ENCODE assay signal across 16 cellular contexts in the genomic region with DNA sequence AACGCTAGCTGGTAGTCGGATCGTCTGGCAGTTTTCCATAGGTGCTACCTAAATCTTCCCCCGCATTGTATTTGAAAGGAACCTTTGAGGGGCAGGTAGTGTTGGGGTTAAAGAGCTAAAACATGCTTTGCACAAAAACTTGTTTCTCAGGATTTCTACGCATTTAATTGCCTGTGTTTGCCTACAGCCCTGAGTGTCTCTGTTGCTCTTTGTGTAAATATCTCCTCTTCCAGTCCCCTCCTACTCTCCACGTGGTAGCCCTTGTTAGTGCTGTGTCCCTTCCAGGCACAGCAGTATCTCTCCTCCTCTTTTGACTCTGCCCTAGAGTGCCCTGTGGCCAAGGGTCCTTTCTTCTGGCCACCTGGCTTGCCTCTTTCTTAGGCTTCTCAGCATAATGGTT.
DNase-seq lines count a peak whose midpoint lies in the region; ATAC-seq and TF ChIP-seq lines count a peak whose summit lies in the region.
"Had no signal": no experiment of that assay in that cellular context is flagged by ENCODE, and none has a peak within 500 bp of the region (broad histone marks: within the 10 kb centered on the region; RNA-seq: fewer than 3 reads in every experiment).

No MANE protein-coding gene starts in this region.

- H3K9me2 ChIP-seq in PC-9 (ENCODE audit: insufficient read depth): no peaks in the 10 kb centered on the region

- CTCF ChIA-PET in HEK293 (lab: Yijun Ruan, JAX): interaction anchor here (0.5 to 0.6 kb wide), 2 partner anchors 17 to 221 kb away, joined by 3 read pairs; no protein-coding TSS in a partner anchor
- CTCF ChIA-PET in PC-9 (lab: Charles Lee): no interaction called here

- 52 to 84% methylated on average over 6 of the region's 6 CpGs for WGBS in lung, 2 donors

- no peaks in the 10 kb centered on the region for H3K36me3 ChIP-seq in HEK293 (ENCODE audit: control insufficient read depth in 2 of 2, insufficient read depth in 1 of 2, low read length in 2 of 2)
- no peaks in the 10 kb centered on the region for H3K36me3 ChIP-seq in PC-9 (ENCODE audit: low read depth)
- H3K36me3 ChIP-seq in lung (ENCODE audit: control insufficient read depth in 2 of 2, insufficient read depth in 2 of 2, low read length in 2 of 2): no peaks in the 10 kb centered on the region
- H3K36me3 ChIP-seq: right lobe of liver, tibial nerve had no signal

- H3K9me3 ChIP-seq in HEK293 (ENCODE audit: control insufficient read depth, insufficient read depth, low read depth, low read length) (no peaks in the 10 kb centered on the region), PC-9 (ENCODE audit: insufficient read depth, low read depth) (no peaks in the 10 kb centered on the region), lung (ENCODE audit: control insufficient read depth in 2 of 2, insufficient read depth in 1 of 2, low read length in 1 of 2) (peaks cover 0 to 4% of the 10 kb centered on the region in 2 donors)
- H3K9me3 ChIP-seq: right lobe of liver had no signal

- no peak for TF ChIP-seq CTCF in C4-2B (conservative IDR thresholded peaks at IDR 0.05)
- TF ChIP-seq CTCF in HEK293 (tag by site-specific recombination; IDR thresholded peaks at IDR 0.05): no peak
- no peak for TF ChIP-seq CTCF in PC-9 (conservative IDR thresholded peaks at IDR 0.05)
- no peak for TF ChIP-seq CTCF in lung (IDR thresholded peaks at IDR 0.05; ENCODE audit: control extremely low read depth, extremely low read depth)

- no peak overlapping the region for H3K4me3 ChIP-seq in HEK293 (ENCODE audit: low read depth, low read length)
- H3K4me3 ChIP-seq in PC-9: no peak overlapping the region
- H3K4me3 ChIP-seq in lung: no peak overlapping the region
- H3K4me3 ChIP-seq: right lobe of liver, tibial nerve had no signal

- no peak overlapping the region; the same call in 1 of the 2 replicates for H2AFZ ChIP-seq in PC-9

- intact Hi-C loops in PC-9 (cut with micrococcal nuclease; ENCODE audit: unreplicated experiment): loop anchor here (10.0 kb wide), 1 partner anchor 147 kb away; no protein-coding TSS in a partner anchor

- H3K4me2 ChIP-seq in PC-9: 0 out of 2 replicates have a peak overlapping the region, but pooled peaks have one; percentile 7

- H4K20me1 ChIP-seq in PC-9 (ENCODE audit: insufficient read depth): no peaks in the 10 kb centered on the region

- peak overlapping the region; percentile 83 for H3K27ac ChIP-seq in C4-2B
- no peak overlapping the region for H3K27ac ChIP-seq in HEK293 (ENCODE audit: extremely low read depth, low read depth, low read length)
- H3K27ac ChIP-seq in PC-9: no peak overlapping the region
- no peak overlapping the region for H3K27ac ChIP-seq in lung (ENCODE audit: low read depth in 1 of 2, low read length in 1 of 2)
- H3K27ac ChIP-seq: right lobe of liver, tibial nerve had no signal

- ATAC-seq in lung (ENCODE audit: insufficient read depth, low FRiP score) (no peak), GM21447 (IDR thresholded peaks at IDR 0.05; ENCODE audit: unreplicated experiment) (no peak)
- ATAC-seq: CD8-positive, alpha-beta T cell; left cardiac atrium had no signal

- H3F3A ChIP-seq in PC-9 (ENCODE audit: insufficient read depth, low read depth): no peaks in the 10 kb centered on the region

- H3K27me3 ChIP-seq in PC-9 (ENCODE audit: insufficient read depth, low read depth) (no peaks in the 10 kb centered on the region), lung (ENCODE audit: control insufficient read depth, insufficient read depth) (no peaks in the 10 kb centered on the region)
- H3K27me3 ChIP-seq: right lobe of liver, tibial nerve had no signal

- POLR2A ChIA-PET in HEK293 (lab: Yijun Ruan, JAX): interaction anchor here (0.6 kb wide), 1 partner anchor 29 kb away, joined by 3 read pairs; no protein-coding TSS in a partner anchor
- POLR2A ChIA-PET in PC-9 (lab: Charles Lee; ENCODE audit: unreplicated experiment): no interaction called here

- peak; percentile 10 to 51 for DNase-seq in PC-9
- DNase-seq in lung (ENCODE audit: low spot score): peak; percentile 46
- DNase-seq in LoVo (ENCODE audit: low spot score): no peak
- no peak for DNase-seq in activated gamma-delta T cell treated with Interleukin-2 at 50 U/mL for 16 hours
- no peak for DNase-seq in stimulated activated CD4-positive, alpha-beta T cell treated with anti-CD3 and anti-CD28 coated beads, Interleukin-2, amount 100 ng/mL, for 24 hours
- DNase-seq: activated B cell treated with CpG ODN at 0.5 μM for 24 hours; activated naive CD4-positive, alpha-beta T cell treated with anti-CD3 and anti-CD28 coated beads, Interleukin-2, amount 10 ng/mL, durations not matched to agents 7 days and 5 days; CD8-positive, alpha-beta T cell; left cardiac atrium; NCI-H226; right lobe of liver; stimulated activated CD4-positive, alpha-beta T cell treated with anti-CD3 and anti-CD28 coated beads, Interleukin-4, amount 100 ng/mL, for 1 hour had no signal

- H3K4me1 ChIP-seq in HEK293 (ENCODE audit: control insufficient read depth, insufficient read depth, low read length) (peaks cover 13% of the 10 kb centered on the region), PC-9 (replicated peaks; ENCODE audit: insufficient read depth) (peaks cover 13% of the 10 kb centered on the region), lung (ENCODE audit: control insufficient read depth in 2 of 2, insufficient read depth in 2 of 2, low read length in 2 of 2) (peaks cover 0 to 10% of the 10 kb centered on the region in 2 donors)
- H3K4me1 ChIP-seq: right lobe of liver, tibial nerve had no signal

- H3K79me2 ChIP-seq in PC-9 (ENCODE audit: low read depth): no peaks in the 10 kb centered on the region

- no TSS peak for BruUV-seq in PC-9 (replicated peaks; lab: Mats Ljungman, UMichigan)

TF ChIP-seq in HEK293, 187 proteins besides CTCF, POLR2A, EP300 and RAD21:
- TF ChIP-seq GLIS2 (tag by site-specific recombination; IDR thresholded peaks at IDR 0.05) (no peak), PRDM6 (tag by site-specific recombination; IDR thresholded peaks at IDR 0.05) (peak; percentile 64)
TF ChIP-seq in HEK293: peak in this region for 1.

Comparison
In these comparisons a context has a peak if more than half of its experiments do, and no peak if none do; other contexts are left out.
1. DNase-seq: peak in PC-9 (2 of 2) and lung (single experiment); none in LoVo (single experiment), activated gamma-delta T cell treated with Interleukin-2 at 50 U/mL for 16 hours (single experiment) and stimulated activated CD4-positive, alpha-beta T cell treated with anti-CD3 and anti-CD28 coated beads, Interleukin-2, amount 100 ng/mL, for 24 hours (0 of 2).